ENCODE assay signal across 14 cellular contexts in the genomic region with DNA sequence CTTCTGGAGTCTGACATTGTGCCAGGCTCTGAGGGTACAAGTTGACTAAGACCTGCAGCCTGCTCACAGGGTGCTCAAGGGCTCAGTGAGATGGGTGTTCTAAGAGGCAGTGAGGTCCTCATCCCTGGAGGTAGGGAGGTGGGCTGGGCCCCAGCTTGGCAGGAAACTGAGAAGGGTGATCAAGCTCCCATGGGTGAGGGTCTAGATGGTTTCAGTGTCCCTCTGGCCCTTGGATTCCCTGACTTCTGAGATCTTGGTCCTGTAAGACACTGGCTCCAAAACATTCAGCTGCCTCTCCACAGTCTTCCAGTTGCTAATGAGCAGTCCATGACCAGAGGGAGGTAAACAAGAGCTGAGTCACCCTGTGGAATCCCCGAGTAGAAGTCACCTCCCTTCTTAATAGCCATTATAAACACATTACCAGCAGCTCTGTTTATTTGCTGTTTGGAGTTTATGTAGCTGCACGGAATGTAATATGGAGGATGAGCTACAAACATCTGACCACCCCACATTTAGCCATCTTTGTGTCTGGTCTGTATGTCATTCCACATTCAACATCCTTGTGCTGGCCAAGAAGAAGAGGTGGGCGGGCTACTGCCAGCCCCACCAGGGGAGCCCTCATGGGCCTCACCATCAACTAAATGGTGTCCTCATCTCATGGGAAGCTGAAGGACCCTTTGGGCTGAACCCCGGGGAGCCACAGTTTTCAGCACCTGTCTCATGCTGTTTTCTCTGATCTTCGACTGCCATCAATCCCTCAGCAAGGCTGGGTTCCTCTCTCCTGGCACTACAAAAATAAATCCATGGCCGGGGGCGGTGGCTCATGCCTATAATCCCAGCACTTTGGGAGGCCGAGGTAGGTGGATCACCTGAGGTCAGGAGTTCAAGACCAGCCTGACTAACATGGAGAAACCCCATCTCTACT. TPM values are rescaled to one million over a fixed set of nuclear protein-coding genes. Genes with fewer than 3 reads are reported as not detected.
A peak's percentile ranks its signal among the peaks of the same experiment; 100 is the strongest.
DNase-seq lines count a peak whose midpoint lies in the region; ATAC-seq and FAIRE-seq lines count a peak whose summit lies in the region.
"Had no signal": no experiment of that assay in that cellular context is flagged by ENCODE, and none has a peak within 500 bp of the region (broad histone marks: within the 10 kb centered on the region; RNA-seq: fewer than 3 reads in every experiment).

No MANE protein-coding gene starts in this region.

- peaks cover 0 to 7% of the 10 kb centered on the region in 2 donors for H3K4me1 Mint-ChIP-seq in effector memory CD8-positive, alpha-beta T cell (ENCODE audit: low read depth in 2 of 2)
- H3K4me1 Mint-ChIP-seq: memory B cell had no signal

- H3K27ac Mint-ChIP-seq in effector memory CD8-positive, alpha-beta T cell, result no peak overlapping the region
- H3K27ac Mint-ChIP-seq: activated T-cell treated with anti-CD3 and anti-CD28 coated beads, Interleukin-2, amount 50 U/mL, for 24 hours; memory B cell; T-helper 17 cell had no signal

- H3K4me3 Mint-ChIP-seq in effector memory CD8-positive, alpha-beta T cell, result no peak overlapping the region
- H3K4me3 Mint-ChIP-seq: activated T-cell treated with anti-CD3 and anti-CD28 coated beads, Interleukin-2, amount 50 U/mL, for 24 hours; memory B cell; T-helper 17 cell had no signal

- ATAC-seq in effector memory CD8-positive, alpha-beta T cell (replicated peaks), result no peak
- no peak for ATAC-seq in GM19455 (IDR thresholded peaks at IDR 0.05; ENCODE audit: unreplicated experiment)
- ATAC-seq: T-helper 17 cell had no signal

- no peaks in the 10 kb centered on the region for H3K9me3 Mint-ChIP-seq in effector memory CD8-positive, alpha-beta T cell
- H3K9me3 Mint-ChIP-seq: activated T-cell treated with anti-CD3 and anti-CD28 coated beads, Interleukin-2, amount 50 U/mL, for 24 hours; memory B cell had no signal

- no peaks in the 10 kb centered on the region for H3K36me3 Mint-ChIP-seq in effector memory CD8-positive, alpha-beta T cell (ENCODE audit: insufficient read depth)
- H3K36me3 Mint-ChIP-seq: memory B cell had no signal

- peaks cover 9 to 47% of the 10 kb centered on the region in 2 donors for H3K27me3 Mint-ChIP-seq in effector memory CD8-positive, alpha-beta T cell
- H3K27me3 Mint-ChIP-seq: activated T-cell treated with anti-CD3 and anti-CD28 coated beads, Interleukin-2, amount 50 U/mL, for 24 hours had no signal

- FAIRE-seq in urothelium cell line (lab: Jason Lieb, UNC), result no peak

- DNase-seq in DMS53 treated with DMSO at 0.1 percent for 48 hours (lab: John Stamatoyannopoulos, UW; ENCODE audit: unreplicated experiment) (peak; percentile 69), NCI-H69 (lab: John Stamatoyannopoulos, UW) (peak; percentile 58), ecto neural progenitor cell (ENCODE audit: low spot score) (peak; percentile 31), myocyte (ENCODE audit: low read depth) (peak; percentile 44), urothelium cell line (ENCODE audit: low spot score) (no peak)
- DNase-seq in activated T-cell treated with anti-CD3 and anti-CD28 coated beads, Interleukin-2, amount 50 U/mL, for 48 hours, result no peak
- no peak for DNase-seq in effector memory CD8-positive, alpha-beta T cell
- DNase-seq: activated T-cell treated with anti-CD3 and anti-CD28 coated beads, Interleukin-2, amount 50 U/mL, for 24 hours; effector memory CD4-positive, alpha-beta T cell; NCI-H187 treated with DMSO at 0.1 percent for 48 hours; stimulated activated CD4-positive, alpha-beta T cell treated with anti-CD3 and anti-CD28 coated beads, Interleukin-1b, Interleukin-23, amount 100 ng/mL, for 48 hours; T-helper 17 cell had no signal

RNA-seq across cellular contexts. Expression of a gene that starts 37.2 kb away (rescaled TPM):
- 0.19 and 0.26 TPM in 2 replicates for total RNA-seq in myocyte
- polyA plus RNA-seq in myocyte (2012), result 0.23 TPM
- total RNA-seq: T-helper 17 cell had no signal

Comparison
In these comparisons a context has a peak if more than half of its experiments do, and no peak if none do; other contexts are left out.
1. DNase-seq: peak in DMS53 treated with DMSO at 0.1 percent for 48 hours (single experiment), NCI-H69 (single experiment), ecto neural progenitor cell (single experiment) and myocyte (single experiment); none in activated T-cell treated with anti-CD3 and anti-CD28 coated beads, Interleukin-2, amount 50 U/mL, for 48 hours (0 of 2), effector memory CD8-positive, alpha-beta T cell (0 of 3) and urothelium cell line (single experiment).